Comparison of ENCODE assay signal across 8 cellular contexts in genomic region chr12:1590083-1590979, GRCh38. TPM values are rescaled to one million over a fixed set of nuclear protein-coding genes. Genes with fewer than 3 reads are reported as not detected.
DNase-seq lines count a peak whose midpoint lies in the region; ATAC-seq and TF ChIP-seq lines count a peak whose summit lies in the region.

No MANE protein-coding gene starts in this region.

- no peak for TF ChIP-seq CTCF in cardiac fibroblast (IDR thresholded peaks at IDR 0.05; ENCODE audit: low read depth, low read length)

- no peaks in the 10 kb centered on the region for H3K27me3 ChIP-seq in thymus (ENCODE audit: control insufficient read depth, insufficient read depth)

- H3K36me3 Mint-ChIP-seq in activated T-cell treated with anti-CD3 and anti-CD28 coated beads, Interleukin-2, amount 50 U/mL, for 24 hours (ENCODE audit: low read depth) = peaks cover 44% of the 10 kb centered on the region

- no peaks in the 10 kb centered on the region for H3K9me3 Mint-ChIP-seq in activated T-cell treated with anti-CD3 and anti-CD28 coated beads, Interleukin-2, amount 50 U/mL, for 24 hours

- peak overlapping the region; percentile 93 for H3K4me3 Mint-ChIP-seq in activated T-cell treated with anti-CD3 and anti-CD28 coated beads, Interleukin-2, amount 50 U/mL, for 24 hours

- H3K4me1 ChIP-seq in thymus (ENCODE audit: control insufficient read depth, insufficient read depth, low read length) = peaks cover 28% of the 10 kb centered on the region

- no peak overlapping the region for H3K27ac ChIP-seq in thymus (ENCODE audit: low read depth)

- peak overlapping the region; percentile 25 to 35 for H3K4me3 ChIP-seq in cardiac fibroblast (replicated peaks in 1 of 2; ENCODE audit: low read depth in 2 of 2, low read length in 2 of 2)
- peak overlapping the region; percentile 15 for H3K4me3 ChIP-seq in thymus (ENCODE audit: low read length)

- H3K27me3 Mint-ChIP-seq in activated T-cell treated with anti-CD3 and anti-CD28 coated beads, Interleukin-2, amount 50 U/mL, for 24 hours = no peaks in the 10 kb centered on the region

- 84% methylated on average over 12 of the region's 12 CpGs for WGBS in thymus

- DNase-seq in activated T-cell treated with anti-CD3 and anti-CD28 coated beads, Interleukin-2, amount 50 U/mL, for 24 hours = no peak
- no peak for DNase-seq in activated T-cell treated with anti-CD3 and anti-CD28 coated beads, Interleukin-2, amount 50 U/mL, for 1 hour
- DNase-seq in cardiac fibroblast (ENCODE audit: low read depth in 2 of 2) (peak; percentile 41 to 81), left kidney (ENCODE audit: low read depth, low spot score) (peak; percentile 83)

- H3K4me1 Mint-ChIP-seq in activated T-cell treated with anti-CD3 and anti-CD28 coated beads, Interleukin-2, amount 50 U/mL, for 24 hours (ENCODE audit: low read depth) = peaks cover 62% of the 10 kb centered on the region

- H3K27ac Mint-ChIP-seq in activated T-cell treated with anti-CD3 and anti-CD28 coated beads, Interleukin-2, amount 50 U/mL, for 24 hours = peak overlapping the region; percentile 79

- no peak for ATAC-seq in HG03135 (IDR thresholded peaks at IDR 0.05; ENCODE audit: unreplicated experiment)
- ATAC-seq in GM19467 (IDR thresholded peaks at IDR 0.05; ENCODE audit: unreplicated experiment) = no peak
- no peak for ATAC-seq in GM21825 (IDR thresholded peaks at IDR 0.05; ENCODE audit: unreplicated experiment)

- H3K9me3 ChIP-seq in thymus (ENCODE audit: control insufficient read depth) = no peaks in the 10 kb centered on the region

- H3K36me3 ChIP-seq in thymus (ENCODE audit: control insufficient read depth, insufficient read depth) = peaks cover 8% of the 10 kb centered on the region

RNA-seq across cellular contexts. Expression of gene FBXL14, which starts 4.0 kb away (rescaled TPM):
- polyA plus RNA-seq in thymus = 7.6 TPM

RNA-seq across cellular contexts. Expression of gene WNT5B, which starts 38.7 kb away (rescaled TPM):
- 4.1 TPM for polyA plus RNA-seq in thymus

Comparison
In these comparisons a context has a peak if more than half of its experiments do, and no peak if none do; other contexts are left out.
1. DNase-seq: peak in cardiac fibroblast (2 of 2) and left kidney (single experiment); none in activated T-cell treated with anti-CD3 and anti-CD28 coated beads, Interleukin-2, amount 50 U/mL, for 24 hours (single experiment) and activated T-cell treated with anti-CD3 and anti-CD28 coated beads, Interleukin-2, amount 50 U/mL, for 1 hour (single experiment).